8 cellular contexts compared by ENCODE assay signal in genomic region chr3:88180398-88180999, GRCh38. TPM values are rescaled to one million over a fixed set of nuclear protein-coding genes. Genes with fewer than 3 reads are reported as not detected.
DNase-seq lines count a peak whose midpoint lies in the region; ATAC-seq lines count a peak whose summit lies in the region.

No MANE protein-coding gene starts in this region.

- ATAC-seq in HG03175 (IDR thresholded peaks at IDR 0.05; ENCODE audit: unreplicated experiment), result peak; percentile 76

- DNase-seq in SIG-M5 treated with dmso at 0.1 percent for 504 hours (lab: John Stamatoyannopoulos, UW; ENCODE audit: unreplicated experiment) (peak; percentile 81), SIG-M5 (lab: John Stamatoyannopoulos, UW) (no peak), GM19238 (ENCODE audit: insufficient read length, low spot score) (peak; percentile 9), SK-N-DZ (ENCODE audit: low spot score) (peak; percentile 43), foreskin melanocyte (peak; percentile 24), NCI-H1930 (lab: John Stamatoyannopoulos, UW) (no peak), mesenteric fat pad (ENCODE audit: low spot score) (no peak)

RNA-seq across cellular contexts. Expression of gene C3orf38, which starts 30.7 kb away (rescaled TPM):
- 21.5 and 23.1 TPM in 2 replicates for polyA plus RNA-seq in SK-N-DZ (2014; cell fraction: cytosol; rRNA removed)
- polyA plus RNA-seq in SK-N-DZ (2014; cell fraction: nucleus; rRNA removed), result 16.1 and 16.2 TPM in 2 replicates
- total RNA-seq in mesenteric fat pad, result 22.6 TPM

Comparison
In these comparisons a context has a peak if more than half of its experiments do, and no peak if none do; other contexts are left out.
1. DNase-seq: peak in SIG-M5 treated with dmso at 0.1 percent for 504 hours (single experiment), GM19238 (single experiment), SK-N-DZ (single experiment) and foreskin melanocyte (single experiment); none in SIG-M5 (single experiment), NCI-H1930 (0 of 2) and mesenteric fat pad (single experiment).